ENCODE assay signal across 8 cellular contexts in genomic region chr6:26659042-26659359, GRCh38. TPM values are rescaled to one million over a fixed set of nuclear protein-coding genes. Genes with fewer than 3 reads are reported as not detected.
DNase-seq lines count a peak whose midpoint lies in the region; ATAC-seq and TF ChIP-seq lines count a peak whose summit lies in the region.

No MANE protein-coding gene starts in this region.

- H3K27ac Mint-ChIP-seq in activated T-helper 17 cell treated with anti-CD3 and anti-CD28 coated beads, Interleukin-2, amount 50 U/mL, for 72 hours = peak overlapping the region; percentile 77
- H3K27ac Mint-ChIP-seq in stimulated activated naive B cell treated with anti-CD40 and anti-IgM and Interleukin-4, amounts not matched to agents 10 μg/mL and 1 μg/mL and 100 μg/mL, for 72 hours = peak overlapping the region; percentile 91

- H3K27me3 Mint-ChIP-seq in activated T-helper 17 cell treated with anti-CD3 and anti-CD28 coated beads, Interleukin-2, amount 50 U/mL, for 72 hours = peaks cover 21% of the 10 kb centered on the region
- peaks cover 19 to 26% of the 10 kb centered on the region in 2 donors for H3K27me3 Mint-ChIP-seq in stimulated activated naive B cell treated with anti-CD40 and anti-IgM and Interleukin-4, amounts not matched to agents 10 μg/mL and 1 μg/mL and 100 μg/mL, for 72 hours

- H3K4me3 ChIP-seq in HFF-Myc (replicated peaks; ENCODE audit: low read depth, low read length) (peak overlapping the region; percentile 58), iPS-18a (ENCODE audit: low read length) (peak overlapping the region; percentile 85)

- H3K4me1 ChIP-seq in iPS-18a (ENCODE audit: control insufficient read depth, low read depth, low read length) = no peaks in the 10 kb centered on the region

- DNase-seq in HFF-Myc (ENCODE audit: extremely low read depth, low read depth) (no peak), NCI-H510A (lab: John Stamatoyannopoulos, UW) (no peak)
- no peak for DNase-seq in stimulated activated naive B cell treated with anti-CD40 and anti-IgM and Interleukin-4, amounts not matched to agents 10 μg/mL and 1 μg/mL and 100 μg/mL, for 72 hours

- peaks cover 16% of the 10 kb centered on the region for H3K36me3 ChIP-seq in iPS-18a (ENCODE audit: control insufficient read depth, low read depth, low read length)

- H3K9me3 Mint-ChIP-seq in activated T-helper 17 cell treated with anti-CD3 and anti-CD28 coated beads, Interleukin-2, amount 50 U/mL, for 72 hours = no peaks in the 10 kb centered on the region
- peaks cover 0 to 1% of the 10 kb centered on the region in 2 donors for H3K9me3 Mint-ChIP-seq in stimulated activated naive B cell treated with anti-CD40 and anti-IgM and Interleukin-4, amounts not matched to agents 10 μg/mL and 1 μg/mL and 100 μg/mL, for 72 hours

- H3K4me3 Mint-ChIP-seq in activated T-helper 17 cell treated with anti-CD3 and anti-CD28 coated beads, Interleukin-2, amount 50 U/mL, for 72 hours = peak overlapping the region; percentile 85
- H3K4me3 Mint-ChIP-seq in stimulated activated naive B cell treated with anti-CD40 and anti-IgM and Interleukin-4, amounts not matched to agents 10 μg/mL and 1 μg/mL and 100 μg/mL, for 72 hours = peak overlapping the region; percentile 92

- H3K9me3 ChIP-seq in iPS-18a (ENCODE audit: control insufficient read depth, low read depth, low read length) = no peaks in the 10 kb centered on the region

- TF ChIP-seq CTCF in HFF-Myc (IDR thresholded peaks at IDR 0.05; ENCODE audit: low read depth, low read length, missing control alignments) = no peak

- peak overlapping the region; percentile 64 for H3K9ac ChIP-seq in iPS-18a (ENCODE audit: low read length)

- ATAC-seq in activated T-helper 17 cell treated with anti-CD3 and anti-CD28 coated beads, Interleukin-2, amount 50 U/mL, for 72 hours (replicated peaks) = no peak
- ATAC-seq in stimulated activated naive B cell treated with anti-CD40 and anti-IgM and Interleukin-4, amounts not matched to agents 10 μg/mL and 1 μg/mL and 100 μg/mL, for 72 hours (replicated peaks) = no peak
- ATAC-seq in HG03469 (IDR thresholded peaks at IDR 0.05; ENCODE audit: unreplicated experiment) (no peak), GM18519 (IDR thresholded peaks at IDR 0.05; ENCODE audit: low FRiP score, unreplicated experiment) (no peak), HG02973 (IDR thresholded peaks at IDR 0.05; ENCODE audit: unreplicated experiment) (no peak)

- H3K27ac ChIP-seq in iPS-18a (ENCODE audit: low read length) = no peak overlapping the region

- H3K4me1 Mint-ChIP-seq in activated T-helper 17 cell treated with anti-CD3 and anti-CD28 coated beads, Interleukin-2, amount 50 U/mL, for 72 hours = peaks cover 19% of the 10 kb centered on the region
- peaks cover 12 to 23% of the 10 kb centered on the region in 2 donors for H3K4me1 Mint-ChIP-seq in stimulated activated naive B cell treated with anti-CD40 and anti-IgM and Interleukin-4, amounts not matched to agents 10 μg/mL and 1 μg/mL and 100 μg/mL, for 72 hours

- peaks cover 31% of the 10 kb centered on the region for H3K27me3 ChIP-seq in iPS-18a (ENCODE audit: control insufficient read depth, insufficient read depth, low read length)

- peaks cover 37% of the 10 kb centered on the region for H3K36me3 Mint-ChIP-seq in activated T-helper 17 cell treated with anti-CD3 and anti-CD28 coated beads, Interleukin-2, amount 50 U/mL, for 72 hours (ENCODE audit: low read depth)
- peaks cover 14 to 31% of the 10 kb centered on the region in 2 donors for H3K36me3 Mint-ChIP-seq in stimulated activated naive B cell treated with anti-CD40 and anti-IgM and Interleukin-4, amounts not matched to agents 10 μg/mL and 1 μg/mL and 100 μg/mL, for 72 hours

RNA-seq across cellular contexts. Expression of gene ZNF322, which starts 0.5 kb away (rescaled TPM):
- total RNA-seq in activated T-helper 17 cell treated with anti-CD3 and anti-CD28 coated beads, Interleukin-2, amount 50 U/mL, for 72 hours = 1 to 10 TPM; 9.4 to 9.7 TPM
